Comparison of ENCODE assay signal across 31 cellular contexts in genomic region chr12:130147875-130148596, GRCh38. TPM values are rescaled to one million over a fixed set of nuclear protein-coding genes. Genes with fewer than 3 reads are reported as not detected.
"Had no signal": no experiment of that assay in that cellular context is flagged by ENCODE, and none has a peak within 500 bp of the region (broad histone marks: within the 10 kb centered on the region; RNA-seq: fewer than 3 reads in every experiment).

No MANE protein-coding gene starts in this region.

- H3K27me3 ChIP-seq: ascending aorta, brain microvascular endothelial cell, gastrocnemius medialis, testis, vagina had no signal

- H3K27me3 Mint-ChIP-seq: activated T-cell treated with anti-CD3 and anti-CD28 coated beads, Interleukin-2, amount 50 U/mL, for 24 hours; effector memory CD8-positive, alpha-beta T cell; memory B cell had no signal

- H3K9me3 Mint-ChIP-seq: activated T-cell treated with anti-CD3 and anti-CD28 coated beads, Interleukin-2, amount 50 U/mL, for 24 hours; activated T-helper 2 cell treated with anti-CD3 and anti-CD28 coated beads, Interferon-gamma antibody, Interleukin-2, Interleukin-4, amounts not matched to agents 10 μg/mL and 5 μg/mL and 100 μg/mL, durations not matched to agents 14 hours and 24 hours and 36 hours; central memory CD8-positive, alpha-beta T cell; memory B cell; nephron had no signal

- H3K36me3 Mint-ChIP-seq: activated naive CD8-positive, alpha-beta T cell; memory B cell; stimulated activated naive B cell treated with anti-CD40 and anti-IgM and Interleukin-4, amounts not matched to agents 10 μg/mL and 1 μg/mL and 100 μg/mL, for 72 hours had no signal

- H3K4me3 ChIP-seq: adrenal gland, ascending aorta, esophagus squamous epithelium, gastrocnemius medialis, sigmoid colon, smooth muscle cell, testis, vagina had no signal

- DNase-seq: activated CD4-positive, alpha-beta T cell treated with anti-CD3 and anti-CD28 coated beads, Interleukin-2, amount 50 U/mL, for 4 hours; activated CD8-positive, alpha-beta memory T cell treated with anti-CD3 and anti-CD28 coated beads for 24 hours; activated CD8-positive, alpha-beta memory T cell treated with anti-CD3 and anti-CD28 coated beads, Interleukin-2, amount 50 U/mL, for 4 hours; activated naive CD4-positive, alpha-beta T cell; activated T-cell treated with anti-CD3 and anti-CD28 coated beads, Interleukin-2, amount 50 U/mL, for 24 hours; adrenal gland; brain microvascular endothelial cell; effector memory CD8-positive, alpha-beta T cell; esophagus squamous epithelium; gastrocnemius medialis; hippocampal formation; left ventricle myocardium superior; nucleus accumbens; sigmoid colon; stimulated activated CD4-positive, alpha-beta T cell treated with anti-CD3 and anti-CD28 coated beads, Interleukin-2, amount 100 ng/mL, for 48 hours; stimulated activated CD8-positive, alpha-beta memory T cell treated with anti-CD3 and anti-CD28 coated beads, Interleukin-4, amount 100 ng/mL, for 48 hours; stimulated activated naive B cell treated with anti-CD40 and anti-IgM and Interleukin-4, amounts not matched to agents 10 μg/mL and 1 μg/mL and 100 μg/mL, for 72 hours; testis; trophoblast cell had no signal

- H3K27ac Mint-ChIP-seq: activated naive CD8-positive, alpha-beta T cell; activated T-cell treated with anti-CD3 and anti-CD28 coated beads, Interleukin-2, amount 50 U/mL, for 24 hours; activated T-helper 2 cell treated with anti-CD3 and anti-CD28 coated beads, Interferon-gamma antibody, Interleukin-2, Interleukin-4, amounts not matched to agents 10 μg/mL and 5 μg/mL and 100 μg/mL, durations not matched to agents 14 hours and 24 hours and 36 hours; effector memory CD8-positive, alpha-beta T cell; memory B cell; nephron; stimulated activated naive B cell treated with anti-CD40 and anti-IgM and Interleukin-4, amounts not matched to agents 10 μg/mL and 1 μg/mL and 100 μg/mL, for 72 hours; WTC11 had no signal

- H3K4me2 ChIP-seq: smooth muscle cell had no signal

- H3K9me3 ChIP-seq: adrenal gland, ascending aorta, esophagus squamous epithelium, gastrocnemius medialis, sigmoid colon, testis, vagina had no signal

- H3K4me1 ChIP-seq: adrenal gland, ascending aorta, gastrocnemius medialis, sigmoid colon, testis, vagina had no signal

- H3K4me1 Mint-ChIP-seq: central memory CD8-positive, alpha-beta T cell; memory B cell; nephron; stimulated activated naive B cell treated with anti-CD40 and anti-IgM and Interleukin-4, amounts not matched to agents 10 μg/mL and 1 μg/mL and 100 μg/mL, for 72 hours had no signal

- H3K27ac ChIP-seq: adrenal gland, ascending aorta, brain microvascular endothelial cell, esophagus squamous epithelium, gastrocnemius medialis, sigmoid colon, testis, vagina had no signal

- ATAC-seq: effector memory CD8-positive, alpha-beta T cell; gastrocnemius medialis; left ventricle myocardium superior; stimulated activated naive B cell treated with anti-CD40 and anti-IgM and Interleukin-4, amounts not matched to agents 10 μg/mL and 1 μg/mL and 100 μg/mL, for 72 hours; WTC11 had no signal

- H3K36me3 ChIP-seq: adrenal gland, ascending aorta, brain microvascular endothelial cell, esophagus squamous epithelium, gastrocnemius medialis, sigmoid colon, vagina had no signal

- H3K4me3 Mint-ChIP-seq: activated naive CD8-positive, alpha-beta T cell; activated T-cell treated with anti-CD3 and anti-CD28 coated beads, Interleukin-2, amount 50 U/mL, for 24 hours; central memory CD8-positive, alpha-beta T cell; effector memory CD8-positive, alpha-beta T cell; memory B cell; nephron; stimulated activated naive B cell treated with anti-CD40 and anti-IgM and Interleukin-4, amounts not matched to agents 10 μg/mL and 1 μg/mL and 100 μg/mL, for 72 hours; WTC11 had no signal

RNA-seq across cellular contexts. Expression of gene FZD10, which starts 14.2 kb away (rescaled TPM):
- total RNA-seq: activated T-helper 2 cell treated with anti-CD3 and anti-CD28 coated beads, Interferon-gamma antibody, Interleukin-2, Interleukin-4, amounts not matched to agents 10 μg/mL and 5 μg/mL and 100 μg/mL, durations not matched to agents 14 hours and 24 hours and 36 hours; endothelial cell of umbilical vein; mononuclear cell; myocyte had no signal
- polyA plus RNA-seq: endothelial cell of umbilical vein had no signal
